ENCODE assay signal across 9 cellular contexts in genomic region chr6:140537834-140538680, GRCh38.
DNase-seq lines count a peak whose midpoint lies in the region; ATAC-seq, FAIRE-seq and TF ChIP-seq lines count a peak whose summit lies in the region.
"Had no signal": no experiment of that assay in that cellular context is flagged by ENCODE, and none has a peak within 500 bp of the region (broad histone marks: within the 10 kb centered on the region; RNA-seq: fewer than 3 reads in every experiment).

No MANE protein-coding gene starts in this region.

- TF ChIP-seq RAD21 in A549 (conservative IDR thresholded peaks at IDR 0.05 in 1 of 2, IDR thresholded peaks at IDR 0.05 in 1 of 2): peak; percentile 6 to 22; a peak in 1 of 5 replicates

- H2BK5ac ChIP-seq in mesendoderm (ENCODE audit: low read length): no peak overlapping the region

- peak; percentile 99 to 100 for ATAC-seq in A549
- no peak for ATAC-seq in GM19035 (IDR thresholded peaks at IDR 0.05; ENCODE audit: unreplicated experiment)
- ATAC-seq in GM19452 (IDR thresholded peaks at IDR 0.05; ENCODE audit: unreplicated experiment): no peak
- ATAC-seq in activated T-cell treated with anti-CD3 and anti-CD28 coated beads, Interleukin-2, amount 50 U/mL, for 4 hours: no peak

- H3K9me3 ChIP-seq in A549: peaks cover 14% of the 10 kb centered on the region

- CTCF ChIA-PET in A549 (lab: Yijun Ruan, JAX): interaction anchor here (0.9 kb wide), 1 partner anchor 1024 kb away, joined by 3 read pairs; no protein-coding TSS in a partner anchor

- H3K4me3 ChIP-seq in A549: no peak overlapping the region
- H3K4me3 ChIP-seq in mesendoderm (ENCODE audit: low read length): no peak overlapping the region

- peak in 1 of 2 experiments; percentile 57; a peak in 1 of 5 replicates for TF ChIP-seq EP300 in A549 (IDR thresholded peaks at IDR 0.05)

- H3K79me1 ChIP-seq in mesendoderm (ENCODE audit: low read length): no peaks in the 10 kb centered on the region

- TF ChIP-seq POLR2A in A549 (IDR thresholded peaks at IDR 0.05; ENCODE audit: low read length): no peak

- H2BK15ac ChIP-seq in mesendoderm (replicated peaks; ENCODE audit: low read depth): no peak overlapping the region

- H3K4me1 ChIP-seq in A549 (peaks cover 20% of the 10 kb centered on the region), mesendoderm (ENCODE audit: control insufficient read depth, low read depth, low read length) (no peaks in the 10 kb centered on the region)

- no peak overlapping the region for H3K9ac ChIP-seq in mesendoderm (ENCODE audit: low read length)

- no peak overlapping the region for H3K4me3 Mint-ChIP-seq in activated T-cell treated with anti-CD3 and anti-CD28 coated beads, Interleukin-2, amount 50 U/mL, for 4 hours
- H3K4me3 Mint-ChIP-seq: activated CD4-positive, alpha-beta memory T cell treated with anti-CD3 and anti-CD28 coated beads for 36 hours had no signal

- TF ChIP-seq CTCF in A549 (IDR thresholded peaks at IDR 0.05): no peak

- no peak overlapping the region for H2AK5ac ChIP-seq in mesendoderm (ENCODE audit: low read length)

- WGBS in A549 (ENCODE audit: missing lambda C conversion rate): 2% methylated on average over 8 of the region's 8 CpGs
- no CpG with 5 or more reads among the region's 8 CpGs for WGBS in mesendoderm (ENCODE audit: extremely low coverage, insufficient coverage, low lambda C conversion rate)

- H3K27ac ChIP-seq in A549 (peak overlapping the region; percentile 73 to 85), mesendoderm (ENCODE audit: low read depth, low read length) (peak overlapping the region; percentile 55)

- DNase-seq in A549 (ENCODE audit: low read depth in 1 of 2, low spot score in 1 of 2): peak; percentile 3 to 79
- DNase-seq in KBM-7: peak; percentile 49
- DNase-seq in dermis blood vessel endothelial cell: peak; percentile 70
- DNase-seq in mesendoderm: peak; percentile 98
- DNase-seq in NCI-H146 (lab: John Stamatoyannopoulos, UW): no peak
- no peak for DNase-seq in activated T-cell treated with anti-CD3 and anti-CD28 coated beads, Interleukin-2, amount 50 U/mL, for 4 hours
- DNase-seq: activated CD4-positive, alpha-beta memory T cell treated with anti-CD3 and anti-CD28 coated beads for 36 hours had no signal

- no peak overlapping the region for H4K5ac ChIP-seq in mesendoderm (ENCODE audit: low read length)

- H3K36me3 ChIP-seq in mesendoderm (ENCODE audit: control insufficient read depth, insufficient read depth, low read length): no peaks in the 10 kb centered on the region

- no peak for FAIRE-seq in A549 (lab: Jason Lieb, UNC)

- no peak overlapping the region for H3K23ac ChIP-seq in mesendoderm (ENCODE audit: low read length)

- no peaks in the 10 kb centered on the region for H3K27me3 Mint-ChIP-seq in activated T-cell treated with anti-CD3 and anti-CD28 coated beads, Interleukin-2, amount 50 U/mL, for 4 hours (ENCODE audit: low read depth)

- H2BK120ac ChIP-seq in mesendoderm (ENCODE audit: low read depth, low read length): no peak overlapping the region

- no peak overlapping the region for H4K8ac ChIP-seq in mesendoderm (ENCODE audit: low read depth, low read length)

- H3K36me3 Mint-ChIP-seq in activated T-cell treated with anti-CD3 and anti-CD28 coated beads, Interleukin-2, amount 50 U/mL, for 4 hours (ENCODE audit: insufficient read depth): no peaks in the 10 kb centered on the region
- H3K36me3 Mint-ChIP-seq: activated CD4-positive, alpha-beta memory T cell treated with anti-CD3 and anti-CD28 coated beads for 36 hours had no signal

- H3K4me2 ChIP-seq in A549: peak overlapping the region; percentile 70
- H3K4me2 ChIP-seq in mesendoderm (ENCODE audit: low read length): no peak overlapping the region

- POLR2A ChIA-PET in A549 (lab: Yijun Ruan, JAX): interaction anchor here (0.6 to 1.6 kb wide), 2 partner anchors 37 to 1164 kb away, joined by 4 to 5 read pairs; partner anchors contain the start of gene CITED2

- H3K56ac ChIP-seq in mesendoderm (ENCODE audit: low read length): peak overlapping the region; percentile 28

- H3K79me2 ChIP-seq in mesendoderm (ENCODE audit: control insufficient read depth, insufficient read depth, low read length): no peaks in the 10 kb centered on the region

- H3K4ac ChIP-seq in mesendoderm (ENCODE audit: low read depth, low read length): no peak overlapping the region

- H3K18ac ChIP-seq in mesendoderm (ENCODE audit: low read length): no peak overlapping the region

- no peaks in the 10 kb centered on the region for H3K27me3 ChIP-seq in mesendoderm (ENCODE audit: insufficient read depth, low read length, poor library complexity)

- in situ Hi-C loops in KBM-7 (cut with MboI; ENCODE audit: low pct_unique_long_range_greater_than_20kb, low sequenced_read_pairs): no loop called here

- H3K4me1 Mint-ChIP-seq in activated T-cell treated with anti-CD3 and anti-CD28 coated beads, Interleukin-2, amount 50 U/mL, for 4 hours (ENCODE audit: low read depth): no peaks in the 10 kb centered on the region

- peaks cover 4% of the 10 kb centered on the region for H3K9me3 Mint-ChIP-seq in activated T-cell treated with anti-CD3 and anti-CD28 coated beads, Interleukin-2, amount 50 U/mL, for 4 hours

TF ChIP-seq in A549, 52 proteins besides CTCF, POLR2A, EP300 and RAD21:
- no peak for TF ChIP-seq FOSL2 (IDR thresholded peaks at IDR 0.05)
- TF ChIP-seq FOSL2 (CRISPR knock-in tag; IDR thresholded peaks at IDR 0.05): peak; percentile 46
- TF ChIP-seq FOSB (CRISPR knock-in tag; IDR thresholded peaks at IDR 0.05): no peak
- TF ChIP-seq JUNB (IDR thresholded peaks at IDR 0.05): peak; percentile 1; the same call in 1 of the 2 replicates
- peak; percentile 18 to 80; a peak in 3 of 4 replicates for TF ChIP-seq CEBPB (IDR thresholded peaks at IDR 0.05)
- 0 out of 2 replicates have a peak, but pooled peaks have one; percentile 51 for TF ChIP-seq MAX (IDR thresholded peaks at IDR 0.05)
- no peak for TF ChIP-seq SREBF2 (IDR thresholded peaks at IDR 0.05)
- TF ChIP-seq JUN (IDR thresholded peaks at IDR 0.05): 0 out of 5 replicates have a peak, but pooled peaks of 1 of the 2 experiments have one; percentile 40
- peak; percentile 67 for TF ChIP-seq GATA3 (IDR thresholded peaks at IDR 0.05; ENCODE audit: borderline replicate concordance)
TF ChIP-seq in A549: peak in this region for 6.

Comparison
In these comparisons a context has a peak if more than half of its experiments do, and no peak if none do; other contexts are left out.
1. ATAC-seq: peak in A549 (2 of 2); none in GM19035 (single experiment), GM19452 (single experiment) and activated T-cell treated with anti-CD3 and anti-CD28 coated beads, Interleukin-2, amount 50 U/mL, for 4 hours (0 of 2).
2. DNase-seq: peak in A549 (2 of 2), KBM-7 (single experiment), dermis blood vessel endothelial cell (single experiment) and mesendoderm (single experiment); none in NCI-H146 (single experiment) and activated T-cell treated with anti-CD3 and anti-CD28 coated beads, Interleukin-2, amount 50 U/mL, for 4 hours (single experiment).